11 cellular contexts compared by ENCODE assay signal in genomic region chr15:89330119-89330518, GRCh38. TPM values are rescaled to one million over a fixed set of nuclear protein-coding genes. Genes with fewer than 3 reads are reported as not detected.
DNase-seq lines count a peak whose midpoint lies in the region; ATAC-seq and TF ChIP-seq lines count a peak whose summit lies in the region.
"Had no signal": no experiment of that assay in that cellular context is flagged by ENCODE, and none has a peak within 500 bp of the region (broad histone marks: within the 10 kb centered on the region; RNA-seq: fewer than 3 reads in every experiment).

No MANE protein-coding gene starts in this region.

- intact Hi-C loops in activated T-helper 1 cell treated with anti-CD3 and anti-CD28 coated beads, Interleukin-12 subunit alpha, Interleukin-12 subunit beta, Interleukin-2, Interleukin-4 antibody, amounts not matched to agents 30 ng/mL and 10 ng/mL and 1 ng/mL, durations not matched to agents 14 hours and 24 hours and 36 hours (cut with micrococcal nuclease), result loop anchor here (5.0 to 10.0 kb wide), 5 partner anchors 33 to 1625 kb away; partner anchors contain the start of genes HAPLN3, NGRN and RCCD1
- intact Hi-C loops in left colon (cut with DNase I, micrococcal nuclease), result no loop called here

- H3K27ac Mint-ChIP-seq in activated naive CD4-positive, alpha-beta T cell treated with anti-CD3 and anti-CD28 coated beads, Interleukin-2, amount 10 ng/mL, durations not matched to agents 7 days and 5 days, result peak overlapping the region; percentile 89
- peak overlapping the region; percentile 79 for H3K27ac Mint-ChIP-seq in activated T-helper 1 cell treated with anti-CD3 and anti-CD28 coated beads, Interleukin-12 subunit alpha, Interleukin-12 subunit beta, Interleukin-2, Interleukin-4 antibody, amounts not matched to agents 30 ng/mL and 10 ng/mL and 1 ng/mL, durations not matched to agents 14 hours and 24 hours and 36 hours
- H3K27ac Mint-ChIP-seq in type B pancreatic cell, result peak overlapping the region; percentile 14

- H3K36me3 Mint-ChIP-seq in activated naive CD4-positive, alpha-beta T cell treated with anti-CD3 and anti-CD28 coated beads, Interleukin-2, amount 10 ng/mL, durations not matched to agents 7 days and 5 days, result peaks cover 73% of the 10 kb centered on the region
- peaks cover 63% of the 10 kb centered on the region for H3K36me3 Mint-ChIP-seq in activated T-helper 1 cell treated with anti-CD3 and anti-CD28 coated beads, Interleukin-12 subunit alpha, Interleukin-12 subunit beta, Interleukin-2, Interleukin-4 antibody, amounts not matched to agents 30 ng/mL and 10 ng/mL and 1 ng/mL, durations not matched to agents 14 hours and 24 hours and 36 hours (ENCODE audit: low read depth)
- H3K36me3 Mint-ChIP-seq in type B pancreatic cell, result peaks cover 27% of the 10 kb centered on the region

- peak; percentile 51 for ATAC-seq in left colon
- no peak for ATAC-seq in HG02884 (IDR thresholded peaks at IDR 0.05; ENCODE audit: unreplicated experiment)
- ATAC-seq: pancreas had no signal

- no peaks in the 10 kb centered on the region for H3K9me3 Mint-ChIP-seq in activated naive CD4-positive, alpha-beta T cell treated with anti-CD3 and anti-CD28 coated beads, Interleukin-2, amount 10 ng/mL, durations not matched to agents 7 days and 5 days
- H3K9me3 Mint-ChIP-seq in activated T-helper 1 cell treated with anti-CD3 and anti-CD28 coated beads, Interleukin-12 subunit alpha, Interleukin-12 subunit beta, Interleukin-2, Interleukin-4 antibody, amounts not matched to agents 30 ng/mL and 10 ng/mL and 1 ng/mL, durations not matched to agents 14 hours and 24 hours and 36 hours, result no peaks in the 10 kb centered on the region
- no peaks in the 10 kb centered on the region for H3K9me3 Mint-ChIP-seq in type B pancreatic cell

- TF ChIP-seq CTCF in type B pancreatic cell (conservative IDR thresholded peaks at IDR 0.05), result no peak

- CTCF ChIA-PET in activated naive CD4-positive, alpha-beta T cell treated with anti-CD3 and anti-CD28 coated beads, Interleukin-2, amount 10 ng/mL, durations not matched to agents 7 days and 5 days (lab: Charles Lee), result interaction anchor here (0.8 to 1.8 kb wide), 4 partner anchors 10 to 124 kb away, joined by 3 to 6 read pairs (median 4); no protein-coding TSS in a partner anchor

- peaks cover 6% of the 10 kb centered on the region for H3K27me3 Mint-ChIP-seq in activated naive CD4-positive, alpha-beta T cell treated with anti-CD3 and anti-CD28 coated beads, Interleukin-2, amount 10 ng/mL, durations not matched to agents 7 days and 5 days
- peaks cover 3% of the 10 kb centered on the region for H3K27me3 Mint-ChIP-seq in activated T-helper 1 cell treated with anti-CD3 and anti-CD28 coated beads, Interleukin-12 subunit alpha, Interleukin-12 subunit beta, Interleukin-2, Interleukin-4 antibody, amounts not matched to agents 30 ng/mL and 10 ng/mL and 1 ng/mL, durations not matched to agents 14 hours and 24 hours and 36 hours (ENCODE audit: insufficient read depth)
- peaks cover 5% of the 10 kb centered on the region for H3K27me3 Mint-ChIP-seq in type B pancreatic cell

- DNase-seq in activated naive CD4-positive, alpha-beta T cell treated with anti-CD3 and anti-CD28 coated beads, Interleukin-2, amount 10 ng/mL, durations not matched to agents 7 days and 5 days, result no peak
- DNase-seq in activated naive CD4-positive, alpha-beta T cell treated with anti-CD3 and anti-CD28 coated beads, Interleukin-2, amount 50 U/mL, for 16 hours, result no peak
- no peak for DNase-seq in activated T-helper 1 cell treated with anti-CD3 and anti-CD28 coated beads, Interleukin-12 subunit alpha, Interleukin-12 subunit beta, Interleukin-2, Interleukin-4 antibody, amounts not matched to agents 30 ng/mL and 10 ng/mL and 1 ng/mL, durations not matched to agents 14 hours and 24 hours and 36 hours (ENCODE audit: low spot score)
- peak; percentile 69 to 74 for DNase-seq in left colon
- DNase-seq in type B pancreatic cell (ENCODE audit: extremely low spot score, unreplicated experiment), result no peak
- DNase-seq in NK-92 (lab: John Stamatoyannopoulos, UW; ENCODE audit: unreplicated experiment), result no peak
- no peak for DNase-seq in AG08395 (ENCODE audit: low spot score)
- DNase-seq: activated CD8-positive, alpha-beta memory T cell treated with anti-CD3 and anti-CD28 coated beads, Interleukin-2, amount 50 U/mL, for 48 hours; effector CD4-positive, alpha-beta T cell had no signal

- H3K4me1 Mint-ChIP-seq in activated naive CD4-positive, alpha-beta T cell treated with anti-CD3 and anti-CD28 coated beads, Interleukin-2, amount 10 ng/mL, durations not matched to agents 7 days and 5 days, result peaks cover 49% of the 10 kb centered on the region
- peaks cover 54% of the 10 kb centered on the region for H3K4me1 Mint-ChIP-seq in activated T-helper 1 cell treated with anti-CD3 and anti-CD28 coated beads, Interleukin-12 subunit alpha, Interleukin-12 subunit beta, Interleukin-2, Interleukin-4 antibody, amounts not matched to agents 30 ng/mL and 10 ng/mL and 1 ng/mL, durations not matched to agents 14 hours and 24 hours and 36 hours (ENCODE audit: low read depth)
- peaks cover 25% of the 10 kb centered on the region for H3K4me1 Mint-ChIP-seq in type B pancreatic cell (ENCODE audit: unreplicated experiment)

- H3K4me3 Mint-ChIP-seq in activated naive CD4-positive, alpha-beta T cell treated with anti-CD3 and anti-CD28 coated beads, Interleukin-2, amount 10 ng/mL, durations not matched to agents 7 days and 5 days, result peak overlapping the region; percentile 21
- H3K4me3 Mint-ChIP-seq in activated T-helper 1 cell treated with anti-CD3 and anti-CD28 coated beads, Interleukin-12 subunit alpha, Interleukin-12 subunit beta, Interleukin-2, Interleukin-4 antibody, amounts not matched to agents 30 ng/mL and 10 ng/mL and 1 ng/mL, durations not matched to agents 14 hours and 24 hours and 36 hours, result peak overlapping the region; percentile 77
- H3K4me3 Mint-ChIP-seq in type B pancreatic cell, result no peak overlapping the region

RNA-seq across cellular contexts. Expression of gene POLG, which starts 4.5 kb away (rescaled TPM):
- total RNA-seq in activated T-helper 1 cell treated with anti-CD3 and anti-CD28 coated beads, Interleukin-12 subunit alpha, Interleukin-12 subunit beta, Interleukin-2, Interleukin-4 antibody, amounts not matched to agents 30 ng/mL and 10 ng/mL and 1 ng/mL, durations not matched to agents 14 hours and 24 hours and 36 hours, result 116 and 134 TPM in 2 replicates
- 10 to 100 TPM; 70.3 to 71.0 TPM for total RNA-seq in left colon
- total RNA-seq in type B pancreatic cell (ENCODE audit: low replicate concordance), result 55.0 and 59.0 TPM in 2 replicates

Comparison
In these comparisons a context has a peak if more than half of its experiments do, and no peak if none do; other contexts are left out.
1. DNase-seq: peak in left colon (2 of 2); none in activated naive CD4-positive, alpha-beta T cell treated with anti-CD3 and anti-CD28 coated beads, Interleukin-2, amount 10 ng/mL, durations not matched to agents 7 days and 5 days (single experiment), activated naive CD4-positive, alpha-beta T cell treated with anti-CD3 and anti-CD28 coated beads, Interleukin-2, amount 50 U/mL, for 16 hours (single experiment), activated T-helper 1 cell treated with anti-CD3 and anti-CD28 coated beads, Interleukin-12 subunit alpha, Interleukin-12 subunit beta, Interleukin-2, Interleukin-4 antibody, amounts not matched to agents 30 ng/mL and 10 ng/mL and 1 ng/mL, durations not matched to agents 14 hours and 24 hours and 36 hours (single experiment), type B pancreatic cell (single experiment), NK-92 (single experiment) and AG08395 (single experiment).
2. H3K27ac Mint-ChIP-seq: peak in every context shown above with its lines; median percentile 89 in activated naive CD4-positive, alpha-beta T cell treated with anti-CD3 and anti-CD28 coated beads, Interleukin-2, amount 10 ng/mL, durations not matched to agents 7 days and 5 days; 79 in activated T-helper 1 cell treated with anti-CD3 and anti-CD28 coated beads, Interleukin-12 subunit alpha, Interleukin-12 subunit beta, Interleukin-2, Interleukin-4 antibody, amounts not matched to agents 30 ng/mL and 10 ng/mL and 1 ng/mL, durations not matched to agents 14 hours and 24 hours and 36 hours; 14 in type B pancreatic cell.